In genomic region chr2:44972771-44973535, GRCh38 we compare ENCODE assay signal across 1 cellular context.
TF ChIP-seq lines count a peak whose summit lies in the region.

No MANE protein-coding gene starts in this region.

TF ChIP-seq in H1, 55 proteins besides CTCF, POLR2A, EP300 and RAD21:
- TF ChIP-seq HDAC6 (IDR thresholded peaks at IDR 0.05; ENCODE audit: low read depth, low read length) (no peak), JUND (IDR thresholded peaks at IDR 0.05; ENCODE audit: low read length) (no peak), BACH1 (IDR thresholded peaks at IDR 0.05; ENCODE audit: low read length) (no peak), SUZ12 (IDR thresholded peaks at IDR 0.05; ENCODE audit: low read length) (no peak), MAX (IDR thresholded peaks at IDR 0.05) (no peak)
- TF ChIP-seq, protein P1, sequence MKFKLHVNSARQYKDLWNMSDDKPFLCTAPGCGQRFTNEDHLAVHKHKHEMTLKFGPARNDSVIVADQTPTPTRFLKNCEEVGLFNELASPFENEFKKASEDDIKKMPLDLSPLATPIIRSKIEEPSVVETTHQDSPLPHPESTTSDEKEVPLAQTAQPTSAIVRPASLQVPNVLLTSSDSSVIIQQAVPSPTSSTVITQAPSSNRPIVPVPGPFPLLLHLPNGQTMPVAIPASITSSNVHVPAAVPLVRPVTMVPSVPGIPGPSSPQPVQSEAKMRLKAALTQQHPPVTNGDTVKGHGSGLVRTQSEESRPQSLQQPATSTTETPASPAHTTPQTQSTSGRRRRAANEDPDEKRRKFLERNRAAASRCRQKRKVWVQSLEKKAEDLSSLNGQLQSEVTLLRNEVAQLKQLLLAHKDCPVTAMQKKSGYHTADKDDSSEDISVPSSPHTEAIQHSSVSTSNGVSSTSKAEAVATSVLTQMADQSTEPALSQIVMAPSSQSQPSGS (IDR thresholded peaks at IDR 0.05; ENCODE audit: low read length): no peak
